In the genomic region with DNA sequence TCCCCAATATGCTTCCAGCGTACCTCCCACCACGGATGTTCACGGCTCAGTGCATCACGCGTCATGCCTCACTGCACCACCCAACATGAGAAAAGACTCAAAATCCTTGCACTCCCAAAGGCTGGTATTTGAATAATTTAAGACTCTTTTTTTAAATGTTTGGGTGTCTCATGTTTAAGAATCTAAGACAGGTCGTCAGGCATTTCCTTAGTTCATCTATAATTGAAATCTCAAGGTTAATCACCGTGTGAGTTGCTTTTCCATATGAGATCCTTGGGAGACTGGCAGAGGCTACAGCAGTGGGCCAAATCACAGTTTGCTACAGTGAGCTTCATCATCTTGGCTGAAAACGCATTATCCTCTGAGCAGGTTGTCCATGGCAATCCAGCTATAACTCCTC, we compare ENCODE assay signal across 15 cellular contexts.
DNase-seq lines count a peak whose midpoint lies in the region; ATAC-seq and TF ChIP-seq lines count a peak whose summit lies in the region.
"Had no signal": no experiment of that assay in that cellular context is flagged by ENCODE, and none has a peak within 500 bp of the region (broad histone marks: within the 10 kb centered on the region; RNA-seq: fewer than 3 reads in every experiment).

No MANE protein-coding gene starts in this region.

- ATAC-seq in HG03139 (IDR thresholded peaks at IDR 0.05; ENCODE audit: unreplicated experiment) = no peak

- no peak for TF ChIP-seq CTCF in foreskin fibroblast (IDR thresholded peaks at IDR 0.05; ENCODE audit: low read depth, low read length)

- no peak overlapping the region for H3K4me3 ChIP-seq in foreskin fibroblast (ENCODE audit: low read depth in 1 of 2, low read length in 2 of 2)

- peak; percentile 15 for DNase-seq in NCI-H345 (lab: John Stamatoyannopoulos, UW)
- no peak for DNase-seq in NCI-H345 treated with DMSO at 0.1 percent for 48 hours (lab: John Stamatoyannopoulos, UW; ENCODE audit: unreplicated experiment)
- DNase-seq in NCI-H2171 treated with DMSO at 0.1 percent for 48 hours (lab: John Stamatoyannopoulos, UW) = peak; percentile 48
- peak; percentile 71 for DNase-seq in left kidney (ENCODE audit: low read depth, low spot score)
- DNase-seq in T-helper 2 cell = no peak
- DNase-seq in foreskin fibroblast = no peak
- DNase-seq: 8988T; AML-193; C1 segment of cervical spinal cord; CD4-positive, alpha-beta T cell; DMS79; EL; HCEC 1CT; HFFc6 had no signal

Comparison
In these comparisons a context has a peak if more than half of its experiments do, and no peak if none do; other contexts are left out.
1. DNase-seq: peak in NCI-H345 (single experiment), NCI-H2171 treated with DMSO at 0.1 percent for 48 hours (single experiment) and left kidney (single experiment); none in NCI-H345 treated with DMSO at 0.1 percent for 48 hours (single experiment), T-helper 2 cell (0 of 5) and foreskin fibroblast (0 of 2).